ENCODE assay signal across 1 cellular context in the genomic region with DNA sequence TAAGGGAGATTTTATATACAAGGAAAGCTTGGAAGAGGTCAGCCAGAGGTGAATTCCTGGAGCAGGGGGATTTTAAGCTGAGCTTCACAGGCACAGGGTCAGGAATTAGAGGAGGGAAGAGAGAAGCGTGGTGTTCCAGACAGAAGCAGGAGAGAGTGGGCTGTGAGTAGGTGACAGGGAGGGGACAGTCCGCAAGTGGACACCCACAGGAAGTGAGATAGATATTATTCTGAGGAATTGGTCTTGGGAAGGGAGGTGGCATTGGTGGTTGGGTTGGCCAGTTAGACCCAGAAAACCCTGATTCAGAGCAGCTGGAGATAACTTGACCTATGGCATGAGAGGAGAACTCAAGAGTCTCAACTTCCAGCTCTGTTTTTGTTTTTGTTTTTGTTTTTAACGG.
TF ChIP-seq lines count a peak whose summit lies in the region.

No MANE protein-coding gene starts in this region.

TF ChIP-seq in HepG2, 621 proteins besides CTCF, POLR2A, EP300 and RAD21:
- TF ChIP-seq ISX (CRISPR knock-in tag; conservative IDR thresholded peaks at IDR 0.05) (no peak), ZNF24 (IDR thresholded peaks at IDR 0.05) (no peak)
